8 cellular contexts compared by ENCODE assay signal in the genomic region with DNA sequence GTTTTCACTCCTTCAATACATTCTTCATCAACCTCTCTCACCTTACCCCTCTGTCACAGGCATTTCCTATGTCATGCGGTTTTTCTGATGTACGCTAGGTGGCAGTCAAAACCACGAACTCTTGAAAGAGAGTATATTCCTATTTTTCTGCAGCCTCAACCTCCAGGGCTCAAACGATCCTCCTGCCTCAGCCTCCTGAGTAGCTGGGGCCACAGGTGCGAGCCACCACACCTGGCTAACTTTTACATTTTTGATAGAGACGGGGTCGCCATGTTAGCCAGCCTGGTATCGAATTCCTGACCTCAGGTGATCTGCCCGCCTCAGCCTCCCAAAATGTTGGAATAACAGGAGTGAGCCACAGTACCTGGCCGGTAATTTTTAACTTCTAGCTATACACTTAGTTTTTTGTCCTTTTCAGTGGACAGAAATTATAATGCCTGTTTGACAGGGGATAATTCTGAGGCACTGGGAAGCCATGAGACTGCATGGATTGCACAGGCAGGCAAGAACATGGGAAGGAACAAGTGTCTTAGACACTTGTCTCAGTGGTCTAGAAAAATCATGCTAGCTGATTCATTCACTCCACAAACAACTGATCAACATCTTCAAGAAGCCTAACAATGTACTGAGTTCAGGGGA. TPM values are rescaled to one million over a fixed set of nuclear protein-coding genes. Genes with fewer than 3 reads are reported as not detected.
DNase-seq lines count a peak whose midpoint lies in the region; ATAC-seq and TF ChIP-seq lines count a peak whose summit lies in the region.

No MANE protein-coding gene starts in this region.

- TF ChIP-seq POLR2A in gastrocnemius medialis (IDR thresholded peaks at IDR 0.05), result no peak

- no peaks in the 10 kb centered on the region for H3K36me3 Mint-ChIP-seq in CD8-positive, alpha-beta memory T cell
- H3K36me3 Mint-ChIP-seq in activated naive CD4-positive, alpha-beta T cell treated with anti-CD3 and anti-CD28 coated beads for 36 hours (ENCODE audit: low read depth), result no peaks in the 10 kb centered on the region

- WGBS in heart right ventricle, 2 donors, result 28 to 30% methylated on average over 10 of the region's 10 CpGs

- H3K27me3 ChIP-seq in CD8-positive, alpha-beta memory T cell (ENCODE audit: insufficient read depth, low read length, poor library complexity, severe bottlenecking), result no peaks in the 10 kb centered on the region
- peaks cover 0 to 7% (median 0%) of the 10 kb centered on the region in 7 donors for H3K27me3 ChIP-seq in heart right ventricle
- no peaks in the 10 kb centered on the region for H3K27me3 ChIP-seq in gastrocnemius medialis

- CTCF ChIA-PET in CD8-positive, alpha-beta memory T cell (lab: Charles Lee), result interaction anchor here (0.8 to 17.6 kb wide), 17 partner anchors 15 to 180 kb away, joined by 3 to 375 read pairs (median 4); partner anchors contain the start of gene HFE
- CTCF ChIA-PET in HEK293 (lab: Yijun Ruan, JAX), result interaction anchor here (0.7 to 26.4 kb wide), 15 partner anchors 14 to 135 kb away, joined by 3 to 724 read pairs (median 5); partner anchors contain the start of gene HFE
- CTCF ChIA-PET in activated naive CD4-positive, alpha-beta T cell treated with anti-CD3 and anti-CD28 coated beads for 36 hours (lab: Charles Lee), result interaction anchor here (0.6 to 20.3 kb wide), 9 partner anchors 9 to 58 kb away, joined by 3 to 570 read pairs (median 3); partner anchors contain the start of gene HFE

- peaks cover 4 to 11% (median 6%) of the 10 kb centered on the region in 3 donors for H3K4me1 Mint-ChIP-seq in CD8-positive, alpha-beta memory T cell
- H3K4me1 Mint-ChIP-seq in activated naive CD4-positive, alpha-beta T cell treated with anti-CD3 and anti-CD28 coated beads for 36 hours (ENCODE audit: low read depth), result peaks cover 4% of the 10 kb centered on the region

- H3K36me3 ChIP-seq in CD8-positive, alpha-beta memory T cell (ENCODE audit: insufficient read depth, low read length), result no peaks in the 10 kb centered on the region
- no peaks in the 10 kb centered on the region for H3K36me3 ChIP-seq in HEK293 (ENCODE audit: control insufficient read depth in 2 of 2, insufficient read depth in 1 of 2, low read length in 2 of 2)
- no peaks in the 10 kb centered on the region for H3K36me3 ChIP-seq in heart right ventricle
- no peaks in the 10 kb centered on the region for H3K36me3 ChIP-seq in gastrocnemius medialis

- POLR2A ChIA-PET in CD8-positive, alpha-beta memory T cell (lab: Charles Lee), result interaction anchor here (0.5 to 2.1 kb wide), 5 partner anchors 23 to 94 kb away, joined by 3 to 7 read pairs (median 3); partner anchors contain the start of gene HFE
- POLR2A ChIA-PET in HEK293 (lab: Yijun Ruan, JAX), result interaction anchor here (1.7 kb wide), 1 partner anchor 9 kb away, joined by 4 read pairs; no protein-coding TSS in a partner anchor

- peaks cover 0 to 2% of the 10 kb centered on the region in 2 donors for H3K27me3 Mint-ChIP-seq in CD8-positive, alpha-beta memory T cell
- H3K27me3 Mint-ChIP-seq in activated naive CD4-positive, alpha-beta T cell treated with anti-CD3 and anti-CD28 coated beads for 36 hours (ENCODE audit: low read depth), result no peaks in the 10 kb centered on the region

- H3K27ac Mint-ChIP-seq in CD8-positive, alpha-beta memory T cell, result peak overlapping the region in 1 of 8 donors; percentile 68
- no peak overlapping the region for H3K27ac Mint-ChIP-seq in activated naive CD4-positive, alpha-beta T cell treated with anti-CD3 and anti-CD28 coated beads for 36 hours

- DNase-seq in CD8-positive, alpha-beta memory T cell, result peak in 4 of 5 donors; percentile 21 to 61 (median 56)
- peak; percentile 39 to 51 for DNase-seq in NOMO-1 (lab: John Stamatoyannopoulos, UW; ENCODE audit: unreplicated experiment in 2 of 2)
- peak; percentile 56 for DNase-seq in activated naive CD4-positive, alpha-beta T cell treated with anti-CD3 and anti-CD28 coated beads for 36 hours
- DNase-seq in heart right ventricle, result no peak
- no peak for DNase-seq in gastrocnemius medialis
- DNase-seq in NCI-H1048 (lab: John Stamatoyannopoulos, UW), result no peak
- no peak for DNase-seq in OCI-M2 (lab: John Stamatoyannopoulos, UW; ENCODE audit: unreplicated experiment)

- in situ Hi-C loops in gastrocnemius medialis (cut with MboI; ENCODE audit: low sequenced_read_pairs in 4 of 4), result no loop called here

- H3K4me1 ChIP-seq in CD8-positive, alpha-beta memory T cell (ENCODE audit: insufficient read depth, low read length), result no peaks in the 10 kb centered on the region
- H3K4me1 ChIP-seq in HEK293 (ENCODE audit: control insufficient read depth, insufficient read depth, low read length), result no peaks in the 10 kb centered on the region
- peaks cover 0 to 18% (median 0%) of the 10 kb centered on the region in 9 donors for H3K4me1 ChIP-seq in heart right ventricle
- H3K4me1 ChIP-seq in gastrocnemius medialis, result peaks cover 4 to 7% of the 10 kb centered on the region in 2 donors

- H3K9me3 Mint-ChIP-seq in CD8-positive, alpha-beta memory T cell, result no peaks in the 10 kb centered on the region
- H3K9me3 Mint-ChIP-seq in activated naive CD4-positive, alpha-beta T cell treated with anti-CD3 and anti-CD28 coated beads for 36 hours, result no peaks in the 10 kb centered on the region

- ATAC-seq in heart right ventricle (peak in 7 of 8 donors; percentile 52 to 86 (median 70)), gastrocnemius medialis (peak; percentile 28 to 78)

- H3K4me3 ChIP-seq in CD8-positive, alpha-beta memory T cell (ENCODE audit: low read length), result no peak overlapping the region
- H3K4me3 ChIP-seq in HEK293 (ENCODE audit: low read depth, low read length) (no peak overlapping the region), heart right ventricle (no peak overlapping the region), gastrocnemius medialis (no peak overlapping the region)

- no peak overlapping the region for H3K27ac ChIP-seq in CD8-positive, alpha-beta memory T cell (ENCODE audit: low read depth, low read length)
- H3K27ac ChIP-seq in HEK293 (ENCODE audit: extremely low read depth, low read depth, low read length) (no peak overlapping the region), heart right ventricle (no peak overlapping the region), gastrocnemius medialis (no peak overlapping the region)

- peak; percentile 43; the same call in 1 of the 2 replicates for TF ChIP-seq CTCF in HEK293 (tag by site-specific recombination; IDR thresholded peaks at IDR 0.05)
- TF ChIP-seq CTCF in heart right ventricle (IDR thresholded peaks at IDR 0.05), result peak; percentile 61 to 86 (median 81)
- TF ChIP-seq CTCF in gastrocnemius medialis (IDR thresholded peaks at IDR 0.05 in 4 of 5, conservative IDR thresholded peaks at IDR 0.05 in 1 of 5), result peak; percentile 62 to 76 (median 66)

- H3K4me3 Mint-ChIP-seq in CD8-positive, alpha-beta memory T cell, result no peak overlapping the region
- H3K4me3 Mint-ChIP-seq in activated naive CD4-positive, alpha-beta T cell treated with anti-CD3 and anti-CD28 coated beads for 36 hours, result no peak overlapping the region

- H3K9me3 ChIP-seq in CD8-positive, alpha-beta memory T cell (ENCODE audit: low read length), result no peaks in the 10 kb centered on the region
- H3K9me3 ChIP-seq in HEK293 (ENCODE audit: control insufficient read depth, insufficient read depth, low read depth, low read length) (no peaks in the 10 kb centered on the region), heart right ventricle (no peaks in the 10 kb centered on the region), gastrocnemius medialis (no peaks in the 10 kb centered on the region)

- intact Hi-C loops in activated naive CD4-positive, alpha-beta T cell treated with anti-CD3 and anti-CD28 coated beads for 36 hours (cut with micrococcal nuclease), result loop anchor here (10.0 kb wide), 1 partner anchor 530 kb away; the partner anchor contains the start of gene ABT1
- intact Hi-C loops in heart right ventricle (cut with DNase I), result loop anchor here in 7 of 10 donors (1.0 to 2.0 kb wide), 3 partner anchors 32 to 36 kb away; no protein-coding TSS in a partner anchor
- intact Hi-C loops in gastrocnemius medialis (cut with DNase I; ENCODE audit: low total_unique reads), result no loop called here

TF ChIP-seq in HEK293, 187 proteins besides CTCF, POLR2A, EP300 and RAD21 (continues in another document):
- TF ChIP-seq ZNF366 (tag by site-specific recombination; conservative IDR thresholded peaks at IDR 0.05), result 0 out of 2 replicates have a peak, but pooled peaks have one; percentile 22
- TF ChIP-seq, protein P1, sequence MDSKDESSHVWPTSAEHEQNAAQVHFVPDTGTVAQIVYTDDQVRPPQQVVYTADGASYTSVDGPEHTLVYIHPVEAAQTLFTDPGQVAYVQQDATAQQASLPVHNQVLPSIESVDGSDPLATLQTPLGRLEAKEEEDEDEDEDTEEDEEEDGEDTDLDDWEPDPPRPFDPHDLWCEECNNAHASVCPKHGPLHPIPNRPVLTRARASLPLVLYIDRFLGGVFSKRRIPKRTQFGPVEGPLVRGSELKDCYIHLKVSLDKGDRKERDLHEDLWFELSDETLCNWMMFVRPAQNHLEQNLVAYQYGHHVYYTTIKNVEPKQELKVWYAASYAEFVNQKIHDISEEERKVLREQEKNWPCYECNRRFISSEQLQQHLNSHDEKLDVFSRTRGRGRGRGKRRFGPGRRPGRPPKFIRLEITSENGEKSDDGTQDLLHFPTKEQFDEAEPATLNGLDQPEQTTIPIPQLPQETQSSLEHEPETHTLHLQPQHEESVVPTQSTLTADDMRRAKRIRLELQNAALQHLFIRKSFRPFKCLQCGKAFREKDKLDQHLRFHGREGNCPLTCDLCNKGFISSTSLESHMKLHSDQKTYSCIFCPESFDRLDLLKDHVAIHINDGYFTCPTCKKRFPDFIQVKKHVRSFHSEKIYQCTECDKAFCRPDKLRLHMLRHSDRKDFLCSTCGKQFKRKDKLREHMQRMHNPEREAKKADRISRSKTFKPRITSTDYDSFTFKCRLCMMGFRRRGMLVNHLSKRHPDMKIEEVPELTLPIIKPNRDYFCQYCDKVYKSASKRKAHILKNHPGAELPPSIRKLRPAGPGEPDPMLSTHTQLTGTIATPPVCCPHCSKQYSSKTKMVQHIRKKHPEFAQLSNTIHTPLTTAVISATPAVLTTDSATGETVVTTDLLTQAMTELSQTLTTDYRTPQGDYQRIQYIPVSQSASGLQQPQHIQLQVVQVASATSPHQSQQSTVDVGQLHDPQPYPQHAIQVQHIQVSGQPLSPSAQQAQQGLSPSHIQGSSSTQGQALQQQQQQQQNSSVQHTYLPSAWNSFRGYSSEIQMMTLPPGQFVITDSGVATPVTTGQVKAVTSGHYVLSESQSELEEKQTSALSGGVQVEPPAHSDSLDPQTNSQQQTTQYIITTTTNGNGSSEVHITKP (tag by site-specific recombination; IDR thresholded peaks at IDR 0.05), result no peak
- peak; percentile 61 for TF ChIP-seq ZNF654 (tag by site-specific recombination; IDR thresholded peaks at IDR 0.05; ENCODE audit: low read depth)
- no peak for TF ChIP-seq ZBTB48 (tag by site-specific recombination; IDR thresholded peaks at IDR 0.05)
- TF ChIP-seq ZNF404 (tag by site-specific recombination; IDR thresholded peaks at IDR 0.05), result no peak

RNA-seq across cellular contexts. Expression of gene HFE, which starts 22.5 kb away (rescaled TPM):
- total RNA-seq in CD8-positive, alpha-beta memory T cell, result 1 to 10 TPM in 1 of 2 experiments, under 1 TPM in 1; 0.37 to 1.1 TPM
- 4.8 TPM for polyA plus RNA-seq in CD8-positive, alpha-beta memory T cell
- total RNA-seq in activated naive CD4-positive, alpha-beta T cell treated with anti-CD3 and anti-CD28 coated beads for 36 hours, result 1 to 10 TPM in 1 of 2 experiments, under 1 TPM in 1; 0.57 to 1.4 TPM
- 1 to 10 TPM; 2.4 to 7.7 (median 4.7) TPM for total RNA-seq in heart right ventricle
- polyA plus RNA-seq in heart right ventricle, result 1 to 10 TPM; 1.4 to 2.5 TPM
- total RNA-seq in gastrocnemius medialis, result 1 to 10 TPM in 3 of 4 donors, under 1 TPM in 1; 0.10 to 2.0 (median 1.6) TPM

Comparison
In these comparisons a context has a peak if more than half of its experiments do, and no peak if none do; other contexts are left out.
1. DNase-seq: peak in CD8-positive, alpha-beta memory T cell (4 of 5), NOMO-1 (2 of 2) and activated naive CD4-positive, alpha-beta T cell treated with anti-CD3 and anti-CD28 coated beads for 36 hours (single experiment); none in heart right ventricle (0 of 2), gastrocnemius medialis (0 of 2), NCI-H1048 (single experiment) and OCI-M2 (single experiment).
2. Peak in every context shown above with its lines, with median percentiles within 50 percentile points of each other: CTCF ChIP-seq.